1 cellular context compared by ENCODE assay signal in genomic region chr13:27928353-27928804, GRCh38.
TF ChIP-seq lines count a peak whose summit lies in the region.

No MANE protein-coding gene starts in this region.

TF ChIP-seq in WTC11, 78 proteins besides CTCF, POLR2A, EP300 and RAD21 (continued from another document):
- TF ChIP-seq ARID4B (CRISPR knock-in tag; IDR thresholded peaks at IDR 0.05; ENCODE audit: borderline replicate concordance) = no peak
- no peak for TF ChIP-seq FOXK1 (CRISPR knock-in tag; IDR thresholded peaks at IDR 0.05)
- no peak for TF ChIP-seq NR1H2 (CRISPR knock-in tag; IDR thresholded peaks at IDR 0.05)
- TF ChIP-seq ZNF232 (CRISPR knock-in tag; IDR thresholded peaks at IDR 0.05) = no peak
- TF ChIP-seq MLX (CRISPR knock-in tag; IDR thresholded peaks at IDR 0.05) = no peak
- no peak for TF ChIP-seq ZNF263 (CRISPR knock-in tag; IDR thresholded peaks at IDR 0.05; ENCODE audit: low read depth)
- no peak for TF ChIP-seq KAT7 (CRISPR knock-in tag; IDR thresholded peaks at IDR 0.05; ENCODE audit: borderline replicate concordance)
